Comparison of ENCODE assay signal across 16 cellular contexts in the genomic region with DNA sequence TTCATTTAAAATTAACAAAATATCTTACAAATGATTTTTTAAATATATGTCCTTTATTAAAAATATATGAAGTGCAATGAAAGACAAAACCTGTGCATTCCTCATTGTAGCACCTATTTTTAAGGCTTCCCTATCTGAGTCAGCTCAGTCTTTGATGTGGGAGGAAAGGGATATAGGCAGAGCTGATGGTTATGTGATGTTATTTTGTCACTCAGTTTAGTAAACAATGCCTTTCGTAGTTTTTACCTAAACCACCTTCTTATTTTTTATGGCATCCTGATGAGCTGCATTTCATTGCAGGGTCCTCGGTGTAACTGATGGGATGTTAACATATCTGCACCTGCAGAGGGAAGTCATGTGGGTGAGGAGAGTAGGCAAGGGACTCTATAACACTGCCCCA.
"Had no signal": no experiment of that assay in that cellular context is flagged by ENCODE, and none has a peak within 500 bp of the region (broad histone marks: within the 10 kb centered on the region; RNA-seq: fewer than 3 reads in every experiment).

No MANE protein-coding gene starts in this region.

- H3K36me3 ChIP-seq: lower lobe of right lung, pancreas, upper lobe of right lung had no signal

- H3K9me3 ChIP-seq: lower lobe of right lung, pancreas, upper lobe of right lung had no signal

- H3K4me1 ChIP-seq: lower lobe of right lung, pancreas, upper lobe of right lung had no signal

- ATAC-seq: activated T-cell treated with anti-CD3 and anti-CD28 coated beads, Interleukin-2, amount 50 U/mL, for 72 hours; effector memory CD8-positive, alpha-beta T cell; left cardiac atrium; lower lobe of right lung; pancreas; stimulated activated effector memory CD8-positive, alpha-beta T cell treated with anti-CD3 and anti-CD28 coated beads, Interleukin-12 subunit alpha, Interleukin-12 subunit beta, amount 100 ng/mL, for 72 hours; upper lobe of right lung had no signal

- H3K4me3 Mint-ChIP-seq: activated B cell treated with CpG ODN at 0.5 μM for 24 hours; activated naive CD4-positive, alpha-beta T cell treated with anti-CD3 and anti-CD28 coated beads, Interleukin-2, amount 50 U/mL, for 24 hours; activated T-cell treated with anti-CD3 and anti-CD28 coated beads, Interleukin-2, amount 50 U/mL, for 72 hours; effector memory CD8-positive, alpha-beta T cell; naive thymus-derived CD8-positive, alpha-beta T cell; stimulated activated effector memory CD8-positive, alpha-beta T cell treated with anti-CD3 and anti-CD28 coated beads, Interleukin-12 subunit alpha, Interleukin-12 subunit beta, amount 100 ng/mL, for 72 hours had no signal

- H3K4me1 Mint-ChIP-seq: activated B cell treated with CpG ODN at 0.5 μM for 24 hours; stimulated activated effector memory CD8-positive, alpha-beta T cell treated with anti-CD3 and anti-CD28 coated beads, Interleukin-12 subunit alpha, Interleukin-12 subunit beta, amount 100 ng/mL, for 72 hours had no signal

- H3K36me3 Mint-ChIP-seq: activated naive CD4-positive, alpha-beta T cell treated with anti-CD3 and anti-CD28 coated beads, Interleukin-2, amount 50 U/mL, for 24 hours; naive thymus-derived CD8-positive, alpha-beta T cell; stimulated activated effector memory CD8-positive, alpha-beta T cell treated with anti-CD3 and anti-CD28 coated beads, Interleukin-12 subunit alpha, Interleukin-12 subunit beta, amount 100 ng/mL, for 72 hours had no signal

- H3K9me3 Mint-ChIP-seq: activated B cell treated with CpG ODN at 0.5 μM for 24 hours; activated naive CD4-positive, alpha-beta T cell treated with anti-CD3 and anti-CD28 coated beads, Interleukin-2, amount 50 U/mL, for 24 hours; effector memory CD8-positive, alpha-beta T cell; naive thymus-derived CD8-positive, alpha-beta T cell; stimulated activated effector memory CD8-positive, alpha-beta T cell treated with anti-CD3 and anti-CD28 coated beads, Interleukin-12 subunit alpha, Interleukin-12 subunit beta, amount 100 ng/mL, for 72 hours had no signal

- H3K27me3 ChIP-seq: pancreas, upper lobe of right lung had no signal

- DNase-seq: activated B cell treated with CpG ODN at 0.5 μM for 24 hours; activated CD4-positive, alpha-beta T cell treated with anti-CD3 and anti-CD28 coated beads for 48 hours; activated gamma-delta T cell; activated T-cell treated with anti-CD3 and anti-CD28 coated beads, Interleukin-2, amount 50 U/mL, for 72 hours; amniotic stem cell; effector memory CD8-positive, alpha-beta T cell; left cardiac atrium; lower lobe of right lung; pancreas; stimulated activated CD4-positive, alpha-beta T cell treated with anti-CD3 and anti-CD28 coated beads, Interleukin-4, amount 100 ng/mL, for 1 hour; SW 1271; upper lobe of right lung had no signal

- H3K27ac Mint-ChIP-seq: activated B cell treated with CpG ODN at 0.5 μM for 24 hours; activated naive CD4-positive, alpha-beta T cell treated with anti-CD3 and anti-CD28 coated beads, Interleukin-2, amount 50 U/mL, for 24 hours; activated T-cell treated with anti-CD3 and anti-CD28 coated beads, Interleukin-2, amount 50 U/mL, for 72 hours; effector memory CD8-positive, alpha-beta T cell; naive thymus-derived CD8-positive, alpha-beta T cell; stimulated activated effector memory CD8-positive, alpha-beta T cell treated with anti-CD3 and anti-CD28 coated beads, Interleukin-12 subunit alpha, Interleukin-12 subunit beta, amount 100 ng/mL, for 72 hours had no signal

- H3K27ac ChIP-seq: lower lobe of right lung, pancreas, upper lobe of right lung had no signal

- H3K4me3 ChIP-seq: lower lobe of right lung, pancreas, smooth muscle cell, upper lobe of right lung had no signal
